5 cellular contexts compared by ENCODE assay signal in genomic region chr7:144323359-144323758, GRCh38. TPM values are rescaled to one million over a fixed set of nuclear protein-coding genes. Genes with fewer than 3 reads are reported as not detected.
"Had no signal": no experiment of that assay in that cellular context is flagged by ENCODE, and none has a peak within 500 bp of the region (broad histone marks: within the 10 kb centered on the region; RNA-seq: fewer than 3 reads in every experiment).

No MANE protein-coding gene starts in this region.

RNA-seq across cellular contexts. Expression of gene OR2A1, which starts 11.1 kb away (rescaled TPM):
- total RNA-seq: K562, Peyer's patch, Right ventricle myocardium inferior, SJSA1 had no signal
- polyA plus RNA-seq: K562, SK-N-SH had no signal

RNA-seq across cellular contexts. Expression of gene CTAGE8, which starts 54.3 kb away (rescaled TPM):
- total RNA-seq: SJSA1 had no signal
- polyA plus RNA-seq: SK-N-SH had no signal

RNA-seq across cellular contexts. Expression of gene OR2A7, which starts 58.8 kb away (rescaled TPM):
- total RNA-seq: K562, SJSA1 had no signal
- polyA plus RNA-seq: SK-N-SH had no signal
